Comparison of ENCODE assay signal across 25 cellular contexts in genomic region chr7:79953130-79953529, GRCh38.
"Had no signal": no experiment of that assay in that cellular context is flagged by ENCODE, and none has a peak within 500 bp of the region (broad histone marks: within the 10 kb centered on the region; RNA-seq: fewer than 3 reads in every experiment).

No MANE protein-coding gene starts in this region.

- DNase-seq: stimulated activated CD4-positive, alpha-beta T cell treated with anti-CD3 and anti-CD28 coated beads, Interleukin-2, amount 100 ng/mL, for 48 hours; stimulated activated CD4-positive, alpha-beta T cell treated with anti-CD3 and anti-CD28 coated beads, Interleukin-4, amount 100 ng/mL, for 1 hour; stimulated activated CD4-positive, alpha-beta T cell treated with anti-CD3 and anti-CD28 coated beads, Interleukin-4, amount 100 ng/mL, for 24 hours; stimulated activated CD4-positive, alpha-beta T cell treated with anti-CD3 and anti-CD28 coated beads, Interleukin-4, amount 100 ng/mL, for 4 hours; stimulated activated CD8-positive, alpha-beta memory T cell treated with anti-CD3 and anti-CD28 coated beads, Interleukin-4, amount 100 ng/mL, for 48 hours; stimulated activated naive B cell treated with anti-CD40 and anti-IgM and Interleukin-4, amounts not matched to agents 10 μg/mL and 1 μg/mL and 100 μg/mL, for 72 hours; stimulated activated naive CD4-positive, alpha-beta T cell; stimulated activated naive CD4-positive, alpha-beta T cell treated with Interleukin-2 at 50 U/mL for 16 hours; stimulated activated naive CD8-positive, alpha-beta T cell treated with anti-CD3 and anti-CD28 coated beads, Interleukin-15, amount 100 ng/mL, for 72 hours; stomach; substantia nigra; testis; thyroid gland; tibial artery; transverse colon; trophoblast cell; upper lobe of left lung; upper lobe of right lung; uterus had no signal

- ATAC-seq: stimulated activated effector memory CD8-positive, alpha-beta T cell treated with anti-CD3 and anti-CD28 coated beads, Interleukin-12 subunit alpha, Interleukin-12 subunit beta, amount 100 ng/mL, for 72 hours; stimulated activated memory B cell treated with anti-CD40 and anti-IgM and Interleukin-4, amounts not matched to agents 10 μg/mL and 1 μg/mL and 100 μg/mL, for 72 hours; stimulated activated naive B cell treated with anti-CD40 and anti-IgM and Interleukin-4, amounts not matched to agents 10 μg/mL and 1 μg/mL and 100 μg/mL, for 72 hours; stimulated activated naive CD8-positive, alpha-beta T cell treated with anti-CD3 and anti-CD28 coated beads, Interleukin-15, amount 100 ng/mL, for 72 hours; upper lobe of right lung had no signal

- H3K27ac ChIP-seq: stomach, suprapubic skin, testis, thoracic aorta, thyroid gland, tibial artery, tibial nerve, transverse colon, upper lobe of left lung, upper lobe of right lung, uterus, vagina had no signal

- H3K4me1 ChIP-seq: stomach, suprapubic skin, testis, thyroid gland, tibial artery, tibial nerve, transverse colon, upper lobe of left lung, upper lobe of right lung, uterus, vagina had no signal

- H3K9me3 ChIP-seq: stomach, suprapubic skin, testis, thoracic aorta, thyroid gland, tibial artery, tibial nerve, transverse colon, upper lobe of left lung, upper lobe of right lung, uterus, vagina had no signal

- H3K27me3 ChIP-seq: stomach, suprapubic skin, testis, thyroid gland, tibial artery, tibial nerve, transverse colon, upper lobe of left lung, upper lobe of right lung, uterus, vagina had no signal

- H3K4me3 ChIP-seq: stomach, suprapubic skin, testis, thoracic aorta, thyroid gland, tibial artery, tibial nerve, transverse colon, upper lobe of left lung, upper lobe of right lung, uterus, vagina had no signal

- H3K36me3 ChIP-seq: stomach, suprapubic skin, thoracic aorta, thyroid gland, tibial artery, tibial nerve, transverse colon, upper lobe of left lung, upper lobe of right lung, uterus, vagina had no signal
